Comparison of ENCODE assay signal across 8 cellular contexts in genomic region chr22:30668306-30668655, GRCh38. TPM values are rescaled to one million over a fixed set of nuclear protein-coding genes. Genes with fewer than 3 reads are reported as not detected.
A peak's percentile ranks its signal among the peaks of the same experiment; 100 is the strongest.
DNase-seq lines count a peak whose midpoint lies in the region; ATAC-seq and TF ChIP-seq lines count a peak whose summit lies in the region.

No MANE protein-coding gene starts in this region.

- H3K9me3 ChIP-seq in BE2C (no peaks in the 10 kb centered on the region), mucosa of stomach (ENCODE audit: control insufficient read depth, low read length) (no peaks in the 10 kb centered on the region)

- in situ Hi-C loops in brain microvascular endothelial cell (cut with HindIII; ENCODE audit: low pct_ligation_motif_present, low sequenced_read_pairs): no loop called here

- H3K4me3 ChIP-seq in BE2C (ENCODE audit: low read depth, low read length) (peak overlapping the region; percentile 84), brain microvascular endothelial cell (ENCODE audit: low read depth, low read length) (peak overlapping the region; percentile 83), mucosa of stomach (ENCODE audit: low read length) (peak overlapping the region; percentile 94)

- ATAC-seq in HG03521 (IDR thresholded peaks at IDR 0.05; ENCODE audit: unreplicated experiment) (peak; percentile 6), GM21390 (IDR thresholded peaks at IDR 0.05; ENCODE audit: unreplicated experiment) (no peak)

- H3K27ac ChIP-seq in brain microvascular endothelial cell: no peak overlapping the region

- no peaks in the 10 kb centered on the region for H3K27me3 ChIP-seq in BE2C
- H3K27me3 ChIP-seq in brain microvascular endothelial cell (replicated peaks): no peaks in the 10 kb centered on the region
- no peaks in the 10 kb centered on the region for H3K27me3 ChIP-seq in mucosa of stomach (ENCODE audit: control insufficient read depth, insufficient read depth, low read length)

- no peak for DNase-seq in BE2C
- no peak for DNase-seq in brain microvascular endothelial cell
- no peak for DNase-seq in NCI-H345 treated with DMSO at 0.1 percent for 48 hours (lab: John Stamatoyannopoulos, UW; ENCODE audit: unreplicated experiment)
- DNase-seq in amygdala (lab: John Stamatoyannopoulos, UW): no peak
- DNase-seq in AG20443 (ENCODE audit: low spot score): no peak

- peak overlapping the region; percentile 87 for H3K9ac ChIP-seq in mucosa of stomach (ENCODE audit: low read length)

- no peaks in the 10 kb centered on the region for H3K4me1 ChIP-seq in BE2C
- H3K4me1 ChIP-seq in mucosa of stomach (ENCODE audit: control insufficient read depth, insufficient read depth, low read length): peaks cover 15% of the 10 kb centered on the region

- TF ChIP-seq CTCF in BE2C (IDR thresholded peaks at IDR 0.05; ENCODE audit: low read depth, low read length) (no peak), brain microvascular endothelial cell (IDR thresholded peaks at IDR 0.05; ENCODE audit: low read depth, low read length, missing control alignments) (no peak)

- H3K36me3 ChIP-seq in BE2C: no peaks in the 10 kb centered on the region
- peaks cover 4% of the 10 kb centered on the region for H3K36me3 ChIP-seq in brain microvascular endothelial cell (replicated peaks)
- no peaks in the 10 kb centered on the region for H3K36me3 ChIP-seq in mucosa of stomach (ENCODE audit: control insufficient read depth, insufficient read depth, low read length)

RNA-seq across cellular contexts. Expression of gene DUSP18, which starts 0.6 kb away (rescaled TPM):
- 2.7 TPM for polyA plus RNA-seq in BE2C (2012; ENCODE audit: insufficient read depth, insufficient read length, low read depth)

RNA-seq across cellular contexts. Expression of gene OSBP2, which starts 26.4 kb away (rescaled TPM):
- polyA plus RNA-seq in BE2C (2012; ENCODE audit: insufficient read depth, insufficient read length, low read depth): 5.1 TPM

RNA-seq across cellular contexts. Expression of gene SLC35E4, which starts 32.7 kb away (rescaled TPM):
- polyA plus RNA-seq in BE2C (2012; ENCODE audit: insufficient read depth, insufficient read length, low read depth): 9.2 TPM
